In genomic region chr5:74865799-74866652, GRCh38 we compare ENCODE assay signal across 8 cellular contexts. TPM values are rescaled to one million over a fixed set of nuclear protein-coding genes. Genes with fewer than 3 reads are reported as not detected.
DNase-seq lines count a peak whose midpoint lies in the region; ATAC-seq and TF ChIP-seq lines count a peak whose summit lies in the region.

TSS of gene FAM169A (minus strand) at chr5:74866387. CDS start at chr5:74841676, 24,711 bp downstream.

- DNase-seq in NCI-H2171 (lab: John Stamatoyannopoulos, UW), result peak; percentile 29
- DNase-seq in activated CD8-positive, alpha-beta memory T cell treated with anti-CD3 and anti-CD28 coated beads for 24 hours, result peak; percentile 81
- DNase-seq in endothelial cell (ENCODE audit: low spot score), result peak; percentile 55
- peak; percentile 28 for DNase-seq in stimulated activated naive B cell treated with anti-CD40 and anti-IgM and Interleukin-4, amounts not matched to agents 10 μg/mL and 1 μg/mL and 100 μg/mL, for 72 hours

- H3K9me3 ChIP-seq in mucosa of rectum (ENCODE audit: control insufficient read depth in 2 of 2, low read length in 2 of 2), result no peaks in the 10 kb centered on the region

- H3K27me3 Mint-ChIP-seq in endothelial cell (ENCODE audit: unreplicated experiment), result peaks cover 5% of the 10 kb centered on the region
- H3K27me3 Mint-ChIP-seq in stimulated activated naive B cell treated with anti-CD40 and anti-IgM and Interleukin-4, amounts not matched to agents 10 μg/mL and 1 μg/mL and 100 μg/mL, for 72 hours, result peaks cover 3 to 15% of the 10 kb centered on the region in 2 donors

- ATAC-seq in GM21367 (IDR thresholded peaks at IDR 0.05; ENCODE audit: unreplicated experiment) (peak; percentile 46), HG03460 (IDR thresholded peaks at IDR 0.05; ENCODE audit: unreplicated experiment) (no peak)
- peak; percentile 75 to 76 for ATAC-seq in stimulated activated naive B cell treated with anti-CD40 and anti-IgM and Interleukin-4, amounts not matched to agents 10 μg/mL and 1 μg/mL and 100 μg/mL, for 72 hours (replicated peaks)

- H3K27ac ChIP-seq in C4-2B (peak within 1 kb of the TSS; percentile 66), mucosa of rectum (ENCODE audit: low read depth in 2 of 2, low read length in 2 of 2) (no peak within 1 kb of the TSS)

- H3K9me3 Mint-ChIP-seq in endothelial cell (ENCODE audit: unreplicated experiment), result no peaks in the 10 kb centered on the region
- H3K9me3 Mint-ChIP-seq in stimulated activated naive B cell treated with anti-CD40 and anti-IgM and Interleukin-4, amounts not matched to agents 10 μg/mL and 1 μg/mL and 100 μg/mL, for 72 hours, result no peaks in the 10 kb centered on the region

- TF ChIP-seq CTCF in C4-2B (conservative IDR thresholded peaks at IDR 0.05), result peak; percentile 25
- TF ChIP-seq CTCF in endothelial cell (IDR thresholded peaks at IDR 0.05; ENCODE audit: unreplicated experiment), result no peak

- peak within 1 kb of the TSS; percentile 96 for H3K4me3 Mint-ChIP-seq in endothelial cell (ENCODE audit: unreplicated experiment)
- H3K4me3 Mint-ChIP-seq in stimulated activated naive B cell treated with anti-CD40 and anti-IgM and Interleukin-4, amounts not matched to agents 10 μg/mL and 1 μg/mL and 100 μg/mL, for 72 hours, result peak within 1 kb of the TSS; percentile 87 to 89

- peaks cover 0 to 14% of the 10 kb centered on the region in 2 donors for H3K27me3 ChIP-seq in mucosa of rectum (ENCODE audit: control insufficient read depth in 2 of 2, insufficient read depth in 2 of 2, low read length in 2 of 2)

- peak within 1 kb of the TSS; percentile 90 for H3K27ac Mint-ChIP-seq in endothelial cell (ENCODE audit: unreplicated experiment)
- peak within 1 kb of the TSS; percentile 91 for H3K27ac Mint-ChIP-seq in stimulated activated naive B cell treated with anti-CD40 and anti-IgM and Interleukin-4, amounts not matched to agents 10 μg/mL and 1 μg/mL and 100 μg/mL, for 72 hours

- H3K4me1 Mint-ChIP-seq in endothelial cell (ENCODE audit: unreplicated experiment), result peaks cover 18% of the 10 kb centered on the region
- H3K4me1 Mint-ChIP-seq in stimulated activated naive B cell treated with anti-CD40 and anti-IgM and Interleukin-4, amounts not matched to agents 10 μg/mL and 1 μg/mL and 100 μg/mL, for 72 hours, result peaks cover 15 to 19% of the 10 kb centered on the region in 2 donors

- peaks cover 3 to 4% of the 10 kb centered on the region in 2 donors for H3K4me1 ChIP-seq in mucosa of rectum (ENCODE audit: control insufficient read depth in 2 of 2, insufficient read depth in 2 of 2, low read length in 2 of 2)

- H3K9ac ChIP-seq in mucosa of rectum (ENCODE audit: low read depth in 1 of 2, low read length in 2 of 2), result peak within 1 kb of the TSS in 1 of 2 donors; percentile 70

- peaks cover 4% of the 10 kb centered on the region for H3K36me3 Mint-ChIP-seq in endothelial cell (ENCODE audit: low read depth, unreplicated experiment)
- peaks cover 0 to 3% of the 10 kb centered on the region in 2 donors for H3K36me3 Mint-ChIP-seq in stimulated activated naive B cell treated with anti-CD40 and anti-IgM and Interleukin-4, amounts not matched to agents 10 μg/mL and 1 μg/mL and 100 μg/mL, for 72 hours

- no peaks in the 10 kb centered on the region for H3K36me3 ChIP-seq in mucosa of rectum (ENCODE audit: control insufficient read depth in 2 of 2, insufficient read depth in 2 of 2, low read length in 2 of 2)

- H3K4me3 ChIP-seq in mucosa of rectum (ENCODE audit: low read length in 2 of 2), result peak within 1 kb of the TSS; percentile 61 to 82

RNA-seq across cellular contexts. Expression of gene FAM169A, which starts in this region (rescaled TPM):
- 21.1 TPM for total RNA-seq in endothelial cell (ENCODE audit: unreplicated experiment)

Comparison
In these comparisons a context has a peak if more than half of its experiments do, and no peak if none do; other contexts are left out.
1. DNase-seq: peak in every context shown above with its lines; median percentile 81 in activated CD8-positive, alpha-beta memory T cell treated with anti-CD3 and anti-CD28 coated beads for 24 hours; 55 in endothelial cell; 29 in NCI-H2171; 28 in stimulated activated naive B cell treated with anti-CD40 and anti-IgM and Interleukin-4, amounts not matched to agents 10 μg/mL and 1 μg/mL and 100 μg/mL, for 72 hours.